16 cellular contexts compared by ENCODE assay signal in genomic region chr3:172357850-172358754, GRCh38.
A peak's percentile ranks its signal among the peaks of the same experiment; 100 is the strongest.
DNase-seq lines count a peak whose midpoint lies in the region; ATAC-seq and TF ChIP-seq lines count a peak whose summit lies in the region.
"Had no signal": no experiment of that assay in that cellular context is flagged by ENCODE, and none has a peak within 500 bp of the region (broad histone marks: within the 10 kb centered on the region; RNA-seq: fewer than 3 reads in every experiment).

No MANE protein-coding gene starts in this region.

- intact Hi-C loops in PC-3 (cut with micrococcal nuclease) (no loop called here), spleen (cut with DNase I; ENCODE audit: low total_unique reads) (no loop called here)

- no peak for TF ChIP-seq POLR2A in spleen (IDR thresholded peaks at IDR 0.05)

- H3K4me1 Mint-ChIP-seq in nephron progenitor cell = no peaks in the 10 kb centered on the region

- ATAC-seq in PC-3 = no peak
- no peak for ATAC-seq in GM21423 (IDR thresholded peaks at IDR 0.05; ENCODE audit: unreplicated experiment)
- no peak for ATAC-seq in HG02623 (IDR thresholded peaks at IDR 0.05; ENCODE audit: unreplicated experiment)
- ATAC-seq: CD8-positive, alpha-beta T cell had no signal

- no peak overlapping the region for H3K4me3 Mint-ChIP-seq in nephron progenitor cell
- H3K4me3 Mint-ChIP-seq: CD8-positive, alpha-beta T cell had no signal

- peaks cover 5% of the 10 kb centered on the region for H3F3A ChIP-seq in PC-3 (ENCODE audit: low read length, unreplicated experiment)

- H3K9me3 ChIP-seq in fibroblast of lung (ENCODE audit: control insufficient read depth, insufficient read depth, low read depth, low read length) = no peaks in the 10 kb centered on the region
- H3K9me3 ChIP-seq in PC-3 (ENCODE audit: low read length) = no peaks in the 10 kb centered on the region
- H3K9me3 ChIP-seq in spleen = peaks cover 0 to 5% (median 0%) of the 10 kb centered on the region in 8 donors
- H3K9me3 ChIP-seq: colonic mucosa had no signal

- H3K79me2 ChIP-seq in fibroblast of lung (ENCODE audit: control insufficient read depth, insufficient read depth, low read length) (no peaks in the 10 kb centered on the region), PC-3 (ENCODE audit: low read length) (no peaks in the 10 kb centered on the region)

- CTCF ChIA-PET in PC-3 (lab: Charles Lee) = no interaction called here

- DNase-seq in EH (ENCODE audit: low read depth) = peak; percentile 46
- DNase-seq in NCI-H446 treated with DMSO at 0.1 percent for 48 hours (lab: John Stamatoyannopoulos, UW) = peak; percentile 43
- peak; percentile 25 to 60 for DNase-seq in fibroblast of lung (ENCODE audit: low read depth in 2 of 2)
- DNase-seq in nephron progenitor cell = no peak
- DNase-seq in PC-3 = no peak
- no peak for DNase-seq in spleen
- DNase-seq: activated CD4-positive, alpha-beta T cell treated with anti-CD3 and anti-CD28 coated beads, Interleukin-2, amount 50 U/mL, for 48 hours; activated gamma-delta T cell treated with Interleukin-2 at 50 U/mL for 16 hours; CD8-positive, alpha-beta T cell; colonic mucosa; NCI-H1694 treated with DMSO at 0.1 percent for 48 hours; posterior cingulate gyrus; stimulated activated CD4-positive, alpha-beta T cell treated with anti-CD3 and anti-CD28 coated beads, Interleukin-4, amount 100 ng/mL, for 1 hour; stimulated activated naive CD4-positive, alpha-beta T cell treated with Interleukin-2 at 50 U/mL for 16 hours had no signal

- H3K4me3 ChIP-seq in fibroblast of lung (replicated peaks in 1 of 4; ENCODE audit: control extremely low read depth in 1 of 4, insufficient read depth in 1 of 4, low read depth in 3 of 4, low read length in 4 of 4) (no peak overlapping the region), PC-3 (ENCODE audit: low read length) (no peak overlapping the region), spleen (no peak overlapping the region)
- H3K4me3 ChIP-seq: colonic mucosa had no signal

- H3K27ac ChIP-seq in fibroblast of lung (ENCODE audit: insufficient read depth, low read length) (no peak overlapping the region), PC-3 (ENCODE audit: low read length) (no peak overlapping the region), spleen (peak overlapping the region in 2 of 8 donors; percentile 8 to 19)
- H3K27ac ChIP-seq: colonic mucosa had no signal

- H3K27ac Mint-ChIP-seq in nephron progenitor cell = peak overlapping the region; percentile 29
- H3K27ac Mint-ChIP-seq: CD8-positive, alpha-beta T cell had no signal

- H3K4me1 ChIP-seq in fibroblast of lung (ENCODE audit: control insufficient read depth, extremely low read depth, insufficient read depth, low read length) (peaks cover 10% of the 10 kb centered on the region), PC-3 (ENCODE audit: insufficient read depth, low read length) (peaks cover 18% of the 10 kb centered on the region), spleen (peaks cover 0 to 15% (median 8%) of the 10 kb centered on the region in 6 donors)
- H3K4me1 ChIP-seq: colonic mucosa had no signal

- peaks cover 77% of the 10 kb centered on the region for H3K36me3 Mint-ChIP-seq in nephron progenitor cell (ENCODE audit: low read depth)

- H4K20me1 ChIP-seq in fibroblast of lung (ENCODE audit: control insufficient read depth, extremely low read depth, insufficient read depth, low read length) = no peaks in the 10 kb centered on the region
- peaks cover 6% of the 10 kb centered on the region; the same call in 1 of the 2 replicates for H4K20me1 ChIP-seq in PC-3 (ENCODE audit: low read length)

- H3K36me3 ChIP-seq in fibroblast of lung (ENCODE audit: control insufficient read depth, insufficient read depth, low read length) = no peaks in the 10 kb centered on the region
- H3K36me3 ChIP-seq in PC-3 (ENCODE audit: low read depth, low read length) = peaks cover 31% of the 10 kb centered on the region
- H3K36me3 ChIP-seq in spleen = peaks cover 0 to 70% (median 15%) of the 10 kb centered on the region in 6 donors
- H3K36me3 ChIP-seq: colonic mucosa had no signal

- H3K9ac ChIP-seq in fibroblast of lung (ENCODE audit: insufficient read depth, low read length) (no peak overlapping the region), PC-3 (ENCODE audit: low read length) (no peak overlapping the region)

- no peak for TF ChIP-seq CTCF in fibroblast of lung (conservative IDR thresholded peaks at IDR 0.05 in 1 of 2, IDR thresholded peaks at IDR 0.05 in 1 of 2; ENCODE audit: low read depth in 1 of 2, low read length in 2 of 2)
- no peak for TF ChIP-seq CTCF in nephron progenitor cell (IDR thresholded peaks at IDR 0.05)
- TF ChIP-seq CTCF in PC-3 (conservative IDR thresholded peaks at IDR 0.05; ENCODE audit: low read depth, low read length) = no peak
- no peak for TF ChIP-seq CTCF in spleen (IDR thresholded peaks at IDR 0.05 in 8 of 11, conservative IDR thresholded peaks at IDR 0.05 in 3 of 11)

- H3K9me3 Mint-ChIP-seq in nephron progenitor cell = no peaks in the 10 kb centered on the region
- H3K9me3 Mint-ChIP-seq: CD8-positive, alpha-beta T cell had no signal

- no peaks in the 10 kb centered on the region for H3K27me3 ChIP-seq in fibroblast of lung (ENCODE audit: control insufficient read depth, insufficient read depth, low read length)
- H3K27me3 ChIP-seq in PC-3 (ENCODE audit: low read length) = no peaks in the 10 kb centered on the region
- no peaks in the 10 kb centered on the region for H3K27me3 ChIP-seq in spleen (replicated peaks in 1 of 7)
- H3K27me3 ChIP-seq: colonic mucosa had no signal

- no TSS peak for BruUV-seq in PC-3 (replicated peaks; lab: Mats Ljungman, UMichigan)

- WGBS in spleen, 5 donors = 52 to 86% (median 72%) methylated on average over 6 of the region's 6 CpGs

- no peaks in the 10 kb centered on the region for H3K27me3 Mint-ChIP-seq in nephron progenitor cell (ENCODE audit: low read depth, poor library complexity)

- POLR2A ChIA-PET in PC-3 (lab: Charles Lee; ENCODE audit: unreplicated experiment) = no interaction called here

- no peak overlapping the region for H3K4me2 ChIP-seq in fibroblast of lung (ENCODE audit: extremely low read depth, insufficient read depth, low read length)
- H3K4me2 ChIP-seq in PC-3 (ENCODE audit: low read length) = no peak overlapping the region

- no peak overlapping the region for H2AFZ ChIP-seq in fibroblast of lung (ENCODE audit: low read length)
- H2AFZ ChIP-seq in PC-3 (ENCODE audit: low read length) = no peak overlapping the region

- H3K9me2 ChIP-seq in PC-3 (replicated peaks; ENCODE audit: low read length) = no peaks in the 10 kb centered on the region

Comparison
In these comparisons a context has a peak if more than half of its experiments do, and no peak if none do; other contexts are left out.
1. DNase-seq: peak in EH (single experiment), NCI-H446 treated with DMSO at 0.1 percent for 48 hours (single experiment) and fibroblast of lung (2 of 2); none in nephron progenitor cell (single experiment), PC-3 (single experiment) and spleen (single experiment).